22 cellular contexts compared by ENCODE assay signal in genomic region chr1:22978299-22978698, GRCh38. TPM values are rescaled to one million over a fixed set of nuclear protein-coding genes. Genes with fewer than 3 reads are reported as not detected.
DNase-seq lines count a peak whose midpoint lies in the region; ATAC-seq, FAIRE-seq and TF ChIP-seq lines count a peak whose summit lies in the region.
"Had no signal": no experiment of that assay in that cellular context is flagged by ENCODE, and none has a peak within 500 bp of the region (broad histone marks: within the 10 kb centered on the region; RNA-seq: fewer than 3 reads in every experiment).

No MANE protein-coding gene starts in this region.

- H3K36me3 ChIP-seq in astrocyte (ENCODE audit: insufficient read depth, low read length), result no peaks in the 10 kb centered on the region

- no peak for FAIRE-seq in astrocyte (lab: Jason Lieb, UNC)
- FAIRE-seq: frontal cortex, HepG2 had no signal

- no peak overlapping the region for H2AFZ ChIP-seq in astrocyte (ENCODE audit: low read depth, low read length)

- no peaks in the 10 kb centered on the region for H3K79me2 ChIP-seq in astrocyte (ENCODE audit: insufficient read depth, low read length)

- H3K9ac ChIP-seq in astrocyte (ENCODE audit: low read length), result no peak overlapping the region

- peaks cover 16% of the 10 kb centered on the region for H3K4me1 Mint-ChIP-seq in astrocyte (ENCODE audit: low read depth, unreplicated experiment)
- H3K4me1 Mint-ChIP-seq: T-cell had no signal

- H3K9me3 Mint-ChIP-seq in astrocyte (ENCODE audit: unreplicated experiment), result peaks cover 2% of the 10 kb centered on the region
- H3K9me3 Mint-ChIP-seq: activated naive CD4-positive, alpha-beta T cell treated with anti-CD3 and anti-CD28 coated beads, Interleukin-2, amount 50 U/mL, for 72 hours; activated T-cell treated with anti-CD3 and anti-CD28 coated beads, Interleukin-2, amount 50 U/mL, for 4 hours; T-cell had no signal

- DNase-seq in ACHN (peak; percentile 37), HT1080 (ENCODE audit: low read depth) (peak; percentile 82), astrocyte (ENCODE audit: low read depth) (peak; percentile 75), foreskin melanocyte (peak; percentile 18), nucleus accumbens (lab: John Stamatoyannopoulos, UW) (no peak), CD1c-positive myeloid dendritic cell (ENCODE audit: extremely low spot score) (no peak), NCI-H187 treated with DMSO at 0.1 percent for 48 hours (lab: John Stamatoyannopoulos, UW) (no peak)
- DNase-seq: activated CD4-positive, alpha-beta T cell treated with anti-CD3 and anti-CD28 coated beads, Interleukin-2, amount 50 U/mL, for 48 hours; activated T-cell treated with anti-CD3 and anti-CD28 coated beads, Interleukin-2, amount 50 U/mL, for 4 hours; caudate nucleus; effector CD4-positive, alpha-beta T cell; MV-4-11; NCI-H2081; stimulated activated CD4-positive, alpha-beta T cell treated with anti-CD3 and anti-CD28 coated beads, Interleukin-15, amount 100 ng/mL, for 24 hours; stimulated activated naive CD8-positive, alpha-beta T cell treated with anti-CD3 and anti-CD28 coated beads, Interleukin-15, Interleukin-2, amounts not matched to agents 100 U/mL and 50 U/mL, for 24 hours; T-cell had no signal

- H3K27ac ChIP-seq in astrocyte (ENCODE audit: low read depth, low read length), result no peak overlapping the region

- H3K27me3 Mint-ChIP-seq in astrocyte (ENCODE audit: low read depth, unreplicated experiment), result peaks cover 16% of the 10 kb centered on the region

- no peaks in the 10 kb centered on the region for H3K36me3 Mint-ChIP-seq in astrocyte (ENCODE audit: low read depth, unreplicated experiment)
- H3K36me3 Mint-ChIP-seq: activated naive CD4-positive, alpha-beta T cell treated with anti-CD3 and anti-CD28 coated beads, Interleukin-2, amount 50 U/mL, for 72 hours; T-cell had no signal

- no peaks in the 10 kb centered on the region for H3K27me3 ChIP-seq in astrocyte (ENCODE audit: insufficient read depth, low read length)

- H3K27ac Mint-ChIP-seq in astrocyte (ENCODE audit: unreplicated experiment), result peak overlapping the region; percentile 81
- H3K27ac Mint-ChIP-seq: T-cell had no signal

- H3K4me2 ChIP-seq in astrocyte (ENCODE audit: low read length), result peak overlapping the region; percentile 1

- H3K4me3 ChIP-seq in astrocyte (ENCODE audit: insufficient read depth, low read depth, low read length), result no peak overlapping the region

- H3K4me1 ChIP-seq in astrocyte (ENCODE audit: insufficient read depth, low read length), result peaks cover 13% of the 10 kb centered on the region

- H3K9me3 ChIP-seq in astrocyte (ENCODE audit: insufficient read depth, low read depth, low read length), result no peaks in the 10 kb centered on the region

- ATAC-seq in HG03354 (IDR thresholded peaks at IDR 0.05; ENCODE audit: poor library complexity, severe bottlenecking, unreplicated experiment), result no peak
- ATAC-seq: activated naive CD4-positive, alpha-beta T cell treated with anti-CD3 and anti-CD28 coated beads, Interleukin-2, amount 50 U/mL, for 72 hours; activated T-cell treated with anti-CD3 and anti-CD28 coated beads, Interleukin-2, amount 50 U/mL, for 4 hours; HepG2; stimulated activated naive CD8-positive, alpha-beta T cell treated with anti-CD3 and anti-CD28 coated beads, Interleukin-15, Interleukin-2, amounts not matched to agents 100 U/mL and 50 U/mL, for 24 hours; T-cell had no signal

- no peaks in the 10 kb centered on the region for H4K20me1 ChIP-seq in astrocyte (ENCODE audit: insufficient read depth, low read length)

- in situ Hi-C loops in ACHN (cut with HindIII; ENCODE audit: low pct_ligation_motif_present, low pct_unique_long_range_greater_than_20kb, low sequenced_read_pairs), result no loop called here

- TF ChIP-seq CTCF in astrocyte (IDR thresholded peaks at IDR 0.05; ENCODE audit: insufficient read depth, low read depth, low read length), result no peak

- no peak overlapping the region for H3K4me3 Mint-ChIP-seq in astrocyte (ENCODE audit: unreplicated experiment)
- H3K4me3 Mint-ChIP-seq: activated T-cell treated with anti-CD3 and anti-CD28 coated beads, Interleukin-2, amount 50 U/mL, for 4 hours; T-cell had no signal

RNA-seq across cellular contexts. Expression of gene LACTBL1, which starts 5.6 kb away (rescaled TPM):
- not detected in 2 replicates for total RNA-seq in HT1080 (2014; rRNA removed; shearing (Covaris generic))
- polyA plus RNA-seq in HT1080 (2015; cell fraction: cytosol; rRNA removed), result not detected in 2 replicates
- not detected in 2 replicates for polyA plus RNA-seq in HT1080 (2015; cell fraction: nucleus; rRNA removed)
- total RNA-seq in astrocyte, result not detected in 2 replicates
- total RNA-seq: activated naive CD4-positive, alpha-beta T cell treated with anti-CD3 and anti-CD28 coated beads, Interleukin-2, amount 50 U/mL, for 72 hours; activated T-cell treated with anti-CD3 and anti-CD28 coated beads, Interleukin-2, amount 50 U/mL, for 4 hours; frontal cortex; H4; T-cell had no signal
- polyA plus RNA-seq: neural cell had no signal

RNA-seq across cellular contexts. Expression of gene TEX46, which starts 37.4 kb away (rescaled TPM):
- total RNA-seq in HT1080 (2014; rRNA removed; shearing (Covaris generic)), result not detected in 2 replicates
- polyA plus RNA-seq in HT1080 (2015; cell fraction: cytosol; rRNA removed), result not detected in 2 replicates
- not detected in 2 replicates for polyA plus RNA-seq in HT1080 (2015; cell fraction: nucleus; rRNA removed)
- total RNA-seq in astrocyte, result not detected in 2 replicates
- total RNA-seq: activated naive CD4-positive, alpha-beta T cell treated with anti-CD3 and anti-CD28 coated beads, Interleukin-2, amount 50 U/mL, for 72 hours; activated T-cell treated with anti-CD3 and anti-CD28 coated beads, Interleukin-2, amount 50 U/mL, for 4 hours; frontal cortex; H4; HepG2 had no signal
- polyA plus RNA-seq: HepG2, neural cell had no signal

RNA-seq across cellular contexts. Expression of gene KDM1A, which starts 41.0 kb away (rescaled TPM):
- total RNA-seq in HT1080 (2014; rRNA removed; shearing (Covaris generic)), result 141 and 145 TPM in 2 replicates
- polyA plus RNA-seq in HT1080 (2015; cell fraction: cytosol; rRNA removed), result 85.1 and 94.6 TPM in 2 replicates
- polyA plus RNA-seq in HT1080 (2015; cell fraction: nucleus; rRNA removed), result 116 and 125 TPM in 2 replicates
- 110 TPM in 2 replicates for total RNA-seq in astrocyte

Comparison
In these comparisons a context has a peak if more than half of its experiments do, and no peak if none do; other contexts are left out.
1. DNase-seq: peak in ACHN (single experiment), HT1080 (single experiment), astrocyte (single experiment) and foreskin melanocyte (single experiment); none in nucleus accumbens (0 of 56), CD1c-positive myeloid dendritic cell (single experiment) and NCI-H187 treated with DMSO at 0.1 percent for 48 hours (single experiment).